17 cellular contexts compared by ENCODE assay signal in the genomic region with DNA sequence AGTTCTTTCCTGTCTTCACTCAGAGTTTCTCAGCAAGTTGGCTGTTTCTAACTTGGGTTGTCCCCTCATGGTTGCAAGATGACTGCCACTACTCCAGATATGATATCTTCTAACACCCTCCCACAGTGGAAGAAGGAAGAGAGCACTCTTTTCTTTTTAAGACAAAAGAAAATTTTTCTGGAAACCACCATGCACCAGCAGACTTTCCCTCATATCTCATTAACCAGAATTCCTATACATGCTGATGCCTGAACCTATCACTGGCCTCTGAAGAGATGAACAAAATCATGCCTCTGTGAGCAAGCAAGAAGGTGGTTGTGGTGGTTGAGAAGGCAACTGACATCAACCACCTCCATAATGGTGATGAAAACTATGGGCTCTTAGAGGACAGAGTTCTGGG. TPM values are rescaled to one million over a fixed set of nuclear protein-coding genes. Genes with fewer than 3 reads are reported as not detected.
DNase-seq lines count a peak whose midpoint lies in the region; ATAC-seq, FAIRE-seq and TF ChIP-seq lines count a peak whose summit lies in the region.
"Had no signal": no experiment of that assay in that cellular context is flagged by ENCODE, and none has a peak within 500 bp of the region (broad histone marks: within the 10 kb centered on the region; RNA-seq: fewer than 3 reads in every experiment).

No MANE protein-coding gene starts in this region.

- H3K4me3 Mint-ChIP-seq in activated CD4-positive, alpha-beta memory T cell treated with anti-CD3 and anti-CD28 coated beads for 36 hours: no peak overlapping the region
- H3K4me3 Mint-ChIP-seq in activated CD4-positive, alpha-beta memory T cell treated with anti-CD3 and anti-CD28 coated beads, Interleukin-2, amount 10 ng/mL, durations not matched to agents 7 days and 5 days: no peak overlapping the region
- H3K4me3 Mint-ChIP-seq: effector memory CD8-positive, alpha-beta T cell had no signal

- POLR2A ChIA-PET in activated CD4-positive, alpha-beta memory T cell treated with anti-CD3 and anti-CD28 coated beads for 36 hours (lab: Charles Lee): no interaction called here
- POLR2A ChIA-PET in activated CD4-positive, alpha-beta memory T cell treated with anti-CD3 and anti-CD28 coated beads, Interleukin-2, amount 10 ng/mL, durations not matched to agents 7 days and 5 days (lab: Charles Lee): no interaction called here

- TF ChIP-seq CTCF in keratinocyte (optimal IDR thresholded peaks at IDR 0.05 in 1 of 3, IDR thresholded peaks at IDR 0.05 in 1 of 3, conservative IDR thresholded peaks at IDR 0.05 in 1 of 3; ENCODE audit: extremely low read depth in 1 of 3, insufficient read depth in 2 of 3, low read length in 3 of 3) (no peak), GM13976 (IDR thresholded peaks at IDR 0.05; ENCODE audit: borderline replicate concordance, control extremely low read depth, extremely low read depth, insufficient read depth, missing control alignments) (no peak)

- no peaks in the 10 kb centered on the region for H4K20me1 ChIP-seq in keratinocyte (ENCODE audit: control insufficient read depth, extremely low read depth, insufficient read depth, low read length)

- H3K27me3 ChIP-seq in keratinocyte (ENCODE audit: control insufficient read depth, extremely low read depth, insufficient read depth, low read length): no peaks in the 10 kb centered on the region
- H3K27me3 ChIP-seq: gastroesophageal sphincter, Peyer's patch, right lobe of liver, upper lobe of left lung had no signal

- peak; percentile 34 for DNase-seq in activated CD4-positive, alpha-beta memory T cell treated with anti-CD3 and anti-CD28 coated beads for 36 hours
- DNase-seq in activated CD4-positive, alpha-beta memory T cell treated with anti-CD3 and anti-CD28 coated beads, Interleukin-2, amount 10 ng/mL, durations not matched to agents 7 days and 5 days: no peak
- no peak for DNase-seq in keratinocyte (ENCODE audit: low read depth, low spot score)
- no peak for DNase-seq in GM13976 (ENCODE audit: low spot score)
- DNase-seq in effector CD8-positive, alpha-beta T cell (lab: John Stamatoyannopoulos, UW): no peak
- DNase-seq in SKM-1 treated with dmso at 0.1 percent for 144 hours (lab: John Stamatoyannopoulos, UW; ENCODE audit: unreplicated experiment): no peak
- DNase-seq: activated CD8-positive, alpha-beta memory T cell treated with anti-CD3 and anti-CD28 coated beads, Interleukin-2, amount 50 U/mL, for 4 hours; effector memory CD8-positive, alpha-beta T cell; GM23248; NCI-H345; Peyer's patch; right lobe of liver; upper lobe of left lung had no signal

- H3K9me3 Mint-ChIP-seq in activated CD4-positive, alpha-beta memory T cell treated with anti-CD3 and anti-CD28 coated beads for 36 hours: no peaks in the 10 kb centered on the region
- no peaks in the 10 kb centered on the region for H3K9me3 Mint-ChIP-seq in activated CD4-positive, alpha-beta memory T cell treated with anti-CD3 and anti-CD28 coated beads, Interleukin-2, amount 10 ng/mL, durations not matched to agents 7 days and 5 days
- H3K9me3 Mint-ChIP-seq: effector memory CD8-positive, alpha-beta T cell had no signal

- intact Hi-C loops in activated CD4-positive, alpha-beta memory T cell treated with anti-CD3 and anti-CD28 coated beads for 36 hours (cut with micrococcal nuclease): loop anchor here (1.0 kb wide), 1 partner anchor 26 kb away; no protein-coding TSS in a partner anchor

- H3K4me2 ChIP-seq in keratinocyte (ENCODE audit: control insufficient read depth, extremely low read depth, insufficient read depth, low read depth, low read length): no peak overlapping the region

- H3K27me3 Mint-ChIP-seq in activated CD4-positive, alpha-beta memory T cell treated with anti-CD3 and anti-CD28 coated beads for 36 hours: peaks cover 7% of the 10 kb centered on the region
- H3K27me3 Mint-ChIP-seq in activated CD4-positive, alpha-beta memory T cell treated with anti-CD3 and anti-CD28 coated beads, Interleukin-2, amount 10 ng/mL, durations not matched to agents 7 days and 5 days: peaks cover 5% of the 10 kb centered on the region

- no peaks in the 10 kb centered on the region for H3K36me3 ChIP-seq in keratinocyte (ENCODE audit: control insufficient read depth in 2 of 2, extremely low read depth in 1 of 2, insufficient read depth in 2 of 2, low read length in 2 of 2)
- H3K36me3 ChIP-seq: gastroesophageal sphincter, Peyer's patch, right lobe of liver, upper lobe of left lung had no signal

- H3K9me1 ChIP-seq in keratinocyte (ENCODE audit: control insufficient read depth, extremely low read depth, insufficient read depth, low read length): no peaks in the 10 kb centered on the region

- CTCF ChIA-PET in activated CD4-positive, alpha-beta memory T cell treated with anti-CD3 and anti-CD28 coated beads for 36 hours (lab: Charles Lee): no interaction called here
- CTCF ChIA-PET in activated CD4-positive, alpha-beta memory T cell treated with anti-CD3 and anti-CD28 coated beads, Interleukin-2, amount 10 ng/mL, durations not matched to agents 7 days and 5 days (lab: Charles Lee): no interaction called here

- no peaks in the 10 kb centered on the region for H3K9me3 ChIP-seq in keratinocyte (ENCODE audit: control insufficient read depth, low read depth, low read length)
- H3K9me3 ChIP-seq: gastroesophageal sphincter, Peyer's patch, right lobe of liver, upper lobe of left lung had no signal

- in situ Hi-C loops in GM13976 (cut with MboI; ENCODE audit: low sequenced_read_pairs, unreplicated experiment): no loop called here

- no peak overlapping the region for H2AFZ ChIP-seq in keratinocyte (ENCODE audit: control insufficient read depth, low read length)
- H2AFZ ChIP-seq: GM23248 had no signal

- peak; percentile 17 for FAIRE-seq in keratinocyte (lab: Jason Lieb, UNC)
- FAIRE-seq: D721Med had no signal

- H3K4me1 Mint-ChIP-seq in activated CD4-positive, alpha-beta memory T cell treated with anti-CD3 and anti-CD28 coated beads for 36 hours (ENCODE audit: low read depth): peaks cover 11% of the 10 kb centered on the region
- H3K4me1 Mint-ChIP-seq in activated CD4-positive, alpha-beta memory T cell treated with anti-CD3 and anti-CD28 coated beads, Interleukin-2, amount 10 ng/mL, durations not matched to agents 7 days and 5 days: no peaks in the 10 kb centered on the region

- dilution Hi-C loops in keratinocyte (cut with MboI; ENCODE audit: extremely low pct_ligation_motif_present, low sequenced_read_pairs): no loop called here

- H3K27ac ChIP-seq in keratinocyte (ENCODE audit: control insufficient read depth, insufficient read depth, low read length): no peak overlapping the region
- H3K27ac ChIP-seq: gastroesophageal sphincter, GM23248, Peyer's patch, right lobe of liver, upper lobe of left lung had no signal

- no peaks in the 10 kb centered on the region for H3K4me1 ChIP-seq in keratinocyte (ENCODE audit: control insufficient read depth, extremely low read depth, insufficient read depth, low read length)
- H3K4me1 ChIP-seq: gastroesophageal sphincter, Peyer's patch, right lobe of liver had no signal

- no peaks in the 10 kb centered on the region for H3K79me2 ChIP-seq in keratinocyte (ENCODE audit: control insufficient read depth, insufficient read depth, low read length)

- peak; percentile 59 for ATAC-seq in GM19397 (IDR thresholded peaks at IDR 0.05; ENCODE audit: unreplicated experiment)
- peak; percentile 61 for ATAC-seq in HG02938 (IDR thresholded peaks at IDR 0.05; ENCODE audit: unreplicated experiment)
- ATAC-seq: effector memory CD8-positive, alpha-beta T cell; gastroesophageal sphincter; right lobe of liver had no signal

- H3K4me3 ChIP-seq in keratinocyte (ENCODE audit: control insufficient read depth in 2 of 3, extremely low read depth in 1 of 3, insufficient read depth in 2 of 3, low read depth in 1 of 3, low read length in 3 of 3): no peak overlapping the region
- H3K4me3 ChIP-seq: gastroesophageal sphincter, GM23248, Peyer's patch, right lobe of liver, upper lobe of left lung had no signal

- H3K27ac Mint-ChIP-seq in activated CD4-positive, alpha-beta memory T cell treated with anti-CD3 and anti-CD28 coated beads for 36 hours: no peak overlapping the region
- H3K27ac Mint-ChIP-seq in activated CD4-positive, alpha-beta memory T cell treated with anti-CD3 and anti-CD28 coated beads, Interleukin-2, amount 10 ng/mL, durations not matched to agents 7 days and 5 days: no peak overlapping the region
- H3K27ac Mint-ChIP-seq: effector memory CD8-positive, alpha-beta T cell had no signal

- no peaks in the 10 kb centered on the region for H3K36me3 Mint-ChIP-seq in activated CD4-positive, alpha-beta memory T cell treated with anti-CD3 and anti-CD28 coated beads for 36 hours
- no peaks in the 10 kb centered on the region for H3K36me3 Mint-ChIP-seq in activated CD4-positive, alpha-beta memory T cell treated with anti-CD3 and anti-CD28 coated beads, Interleukin-2, amount 10 ng/mL, durations not matched to agents 7 days and 5 days (ENCODE audit: low read depth)

- no peak overlapping the region for H3K9ac ChIP-seq in keratinocyte (ENCODE audit: control insufficient read depth, extremely low read depth, insufficient read depth, low read length)
- H3K9ac ChIP-seq: GM23248 had no signal

RNA-seq across cellular contexts. Expression of a gene that starts 56.8 kb away (rescaled TPM):
- total RNA-seq in activated CD4-positive, alpha-beta memory T cell treated with anti-CD3 and anti-CD28 coated beads for 36 hours: 10 to 100 TPM; 12.2 to 12.5 TPM
- total RNA-seq in activated CD4-positive, alpha-beta memory T cell treated with anti-CD3 and anti-CD28 coated beads, Interleukin-2, amount 10 ng/mL, durations not matched to agents 7 days and 5 days: 10 to 100 TPM; 16.8 to 17.0 TPM
- 9.5 to 11.9 TPM (median 9.8 TPM) in 3 replicates for polyA plus RNA-seq in keratinocyte
- 14.3 TPM for polyA plus RNA-seq in keratinocyte (2011; ENCODE audit: low read depth)
- 4.5 and 10.8 TPM in 2 replicates for polyA plus RNA-seq in keratinocyte (2011; cell fraction: cytosol; rRNA removed)
- polyA plus RNA-seq in keratinocyte (2011; cell fraction: nucleus; rRNA removed): 10.9 and 15.3 TPM in 2 replicates
- 9.0 and 15.6 TPM in 2 replicates for polyA plus RNA-seq in keratinocyte (2012; ENCODE audit: low replicate concordance)
- polyA minus RNA-seq in keratinocyte: 5.2 to 22.2 TPM (median 14.7 TPM) in 3 replicates
- 10.4 TPM for polyA minus RNA-seq in keratinocyte (2011; cell fraction: cytosol; rRNA and poly(A)+ RNA removed)
- 13.4 and 24.6 TPM in 2 replicates for polyA minus RNA-seq in keratinocyte (2011; cell fraction: nucleus; rRNA and poly(A)+ RNA removed)
